In the genomic region with DNA sequence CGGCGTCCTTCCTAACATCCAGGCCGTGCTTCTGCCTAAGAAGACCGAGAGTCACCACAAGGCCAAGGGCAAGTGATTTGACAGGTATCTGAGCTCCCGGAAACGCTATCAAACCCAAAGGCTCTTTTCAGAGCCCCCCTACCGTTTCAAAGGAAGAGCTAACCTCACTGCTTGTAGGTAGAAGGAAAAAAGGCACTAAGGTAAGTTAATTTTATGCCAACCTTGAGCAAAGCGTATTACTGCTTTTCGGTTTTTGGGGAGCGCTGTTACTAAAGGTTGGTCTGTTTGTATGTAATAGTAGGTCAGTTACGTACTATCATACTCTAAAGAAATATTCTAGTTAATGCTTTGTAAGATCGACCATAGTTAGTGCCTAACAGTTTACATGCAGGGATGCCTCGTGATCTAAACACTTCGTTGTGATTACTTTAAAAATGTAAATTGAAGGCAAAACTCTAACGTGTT, we compare ENCODE assay signal across 8 cellular contexts. TPM values are rescaled to one million over a fixed set of nuclear protein-coding genes. Genes with fewer than 3 reads are reported as not detected.
A peak's percentile ranks its signal among the peaks of the same experiment; 100 is the strongest.
DNase-seq lines count a peak whose midpoint lies in the region; ATAC-seq, FAIRE-seq and TF ChIP-seq lines count a peak whose summit lies in the region.

No MANE protein-coding gene starts in this region.

- H3K36me3 ChIP-seq in endodermal cell (ENCODE audit: control insufficient read depth, insufficient read depth, low read length) = no peaks in the 10 kb centered on the region

- H3K27ac ChIP-seq in endodermal cell (ENCODE audit: low read depth, low read length) = peak overlapping the region; percentile 82

- DNase-seq in Right ventricle myocardium inferior (ENCODE audit: missing footprints) (no peak), cardiac septum (ENCODE audit: low spot score) (no peak), RKO (ENCODE audit: low spot score) (peak; percentile 72), endodermal cell (no peak), natural killer cell (no peak), mucosa of gallbladder (ENCODE audit: low spot score) (no peak), hepatic stellate cell (ENCODE audit: low spot score) (no peak), GM12892 (ENCODE audit: insufficient read length) (no peak)

- 0 to 4% methylated on average over 4 to 15 of the region's 15 CpGs for WGBS in endodermal cell (ENCODE audit: insufficient coverage in 1 of 2, insufficient read length in 1 of 2), 2 experiments

- no peaks in the 10 kb centered on the region for H3K4me1 ChIP-seq in endodermal cell (ENCODE audit: control insufficient read depth, insufficient read depth, low read length)

- H3K36me3 Mint-ChIP-seq in endodermal cell (ENCODE audit: low read depth) = peaks cover 2% of the 10 kb centered on the region
- peaks cover 7% of the 10 kb centered on the region for H3K36me3 Mint-ChIP-seq in natural killer cell

- intact Hi-C loops in Right ventricle myocardium inferior (cut with DNase I) = loop anchor here (1.0 kb wide), 1 partner anchor 33 kb away; no protein-coding TSS in a partner anchor
- intact Hi-C loops in cardiac septum (cut with DNase I) = loop anchor here (10.0 kb wide), 2 partner anchors 160 to 1010 kb away; a partner anchor contains a TSS
- intact Hi-C loops in natural killer cell (cut with micrococcal nuclease) = loop anchor here (1.0 to 5.0 kb wide), 5 partner anchors 92 to 1685 kb away; a partner anchor contains a TSS

- peaks cover 24% of the 10 kb centered on the region for H3K4me1 Mint-ChIP-seq in endodermal cell
- H3K4me1 Mint-ChIP-seq in natural killer cell = peaks cover 48 to 61% of the 10 kb centered on the region in 2 donors

- no peaks in the 10 kb centered on the region for H3K27me3 ChIP-seq in endodermal cell (ENCODE audit: control insufficient read depth, insufficient read depth, low read length, poor library complexity, severe bottlenecking)

- H3K4me3 Mint-ChIP-seq in endodermal cell (peak overlapping the region; percentile 100), natural killer cell (peak overlapping the region; percentile 99)

- H3K27me3 Mint-ChIP-seq in endodermal cell (ENCODE audit: insufficient read depth) = no peaks in the 10 kb centered on the region
- H3K27me3 Mint-ChIP-seq in natural killer cell (ENCODE audit: low read depth in 2 of 2) = no peaks in the 10 kb centered on the region

- no peak; the same call in 1 of the 2 replicates for TF ChIP-seq POLR2A in GM12892 (IDR thresholded peaks at IDR 0.05; ENCODE audit: low read depth, low read length)

- H3K9me3 Mint-ChIP-seq in endodermal cell (no peaks in the 10 kb centered on the region), natural killer cell (no peaks in the 10 kb centered on the region)

- no peaks in the 10 kb centered on the region for H3K9me3 ChIP-seq in endodermal cell (ENCODE audit: control insufficient read depth, low read length)

- TF ChIP-seq CTCF in endodermal cell (conservative IDR thresholded peaks at IDR 0.05) (no peak), natural killer cell (IDR thresholded peaks at IDR 0.05) (no peak)

- peak overlapping the region; percentile 98 for H3K9ac ChIP-seq in endodermal cell (ENCODE audit: extremely low read depth, low read length, poor library complexity, severe bottlenecking)

- no peak for FAIRE-seq in GM12892 (lab: Jason Lieb, UNC)

- H3K27ac Mint-ChIP-seq in endodermal cell (peak overlapping the region; percentile 100), natural killer cell (peak overlapping the region; percentile 98 to 100)

- H3K4me3 ChIP-seq in endodermal cell (ENCODE audit: low read length) = peak overlapping the region; percentile 98

- peak; percentile 0 for ATAC-seq in Right ventricle myocardium inferior
- peak in 1 of 3 donors; percentile 2 for ATAC-seq in natural killer cell

RNA-seq across cellular contexts. Expression of a gene that starts 37.4 kb away (rescaled TPM):
- total RNA-seq in Right ventricle myocardium inferior (5.3 TPM), cardiac septum (2.4 TPM), endodermal cell (1 to 10 TPM; 1.8 to 2.1 TPM), natural killer cell (1 to 10 TPM; 1.5 to 2.3 (median 1.8) TPM), mucosa of gallbladder (19.1 TPM)
- polyA plus RNA-seq in endodermal cell (2013, experiment 1 of 2) = 2.7 TPM
- polyA plus RNA-seq in endodermal cell (2013, experiment 2 of 2) = 1.7 TPM
- polyA plus RNA-seq in GM12892 (2012; ENCODE audit: missing spikeins) = 4.4 TPM
